1 cellular context compared by ENCODE assay signal in the genomic region with DNA sequence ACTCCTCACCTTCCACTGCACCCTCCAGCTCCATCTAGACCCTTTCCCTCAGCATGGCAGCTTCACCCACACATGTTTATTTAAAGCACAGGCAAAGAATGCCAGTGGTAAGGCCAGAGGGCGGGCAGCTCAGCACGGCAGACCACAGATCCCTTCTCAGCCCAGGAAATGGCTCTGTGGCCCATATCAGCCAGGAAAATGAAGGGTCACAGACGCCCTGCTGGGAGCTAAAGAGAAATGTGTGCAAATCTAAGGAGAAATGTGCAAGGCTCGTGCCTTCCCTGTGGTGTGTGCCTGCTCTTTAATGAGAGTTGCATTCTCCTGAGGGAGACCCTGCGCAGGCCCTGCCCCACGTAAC.
TF ChIP-seq lines count a peak whose summit lies in the region.

No MANE protein-coding gene starts in this region.

TF ChIP-seq in SK-N-SH, 30 proteins besides CTCF, POLR2A, EP300 and RAD21 (continued from another document):
- TF ChIP-seq, protein P1, sequence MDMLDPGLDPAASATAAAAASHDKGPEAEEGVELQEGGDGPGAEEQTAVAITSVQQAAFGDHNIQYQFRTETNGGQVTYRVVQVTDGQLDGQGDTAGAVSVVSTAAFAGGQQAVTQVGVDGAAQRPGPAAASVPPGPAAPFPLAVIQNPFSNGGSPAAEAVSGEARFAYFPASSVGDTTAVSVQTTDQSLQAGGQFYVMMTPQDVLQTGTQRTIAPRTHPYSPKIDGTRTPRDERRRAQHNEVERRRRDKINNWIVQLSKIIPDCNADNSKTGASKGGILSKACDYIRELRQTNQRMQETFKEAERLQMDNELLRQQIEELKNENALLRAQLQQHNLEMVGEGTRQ (IDR thresholded peaks at IDR 0.05; ENCODE audit: borderline replicate concordance, low read depth, low read length) = no peak
